In the genomic region with DNA sequence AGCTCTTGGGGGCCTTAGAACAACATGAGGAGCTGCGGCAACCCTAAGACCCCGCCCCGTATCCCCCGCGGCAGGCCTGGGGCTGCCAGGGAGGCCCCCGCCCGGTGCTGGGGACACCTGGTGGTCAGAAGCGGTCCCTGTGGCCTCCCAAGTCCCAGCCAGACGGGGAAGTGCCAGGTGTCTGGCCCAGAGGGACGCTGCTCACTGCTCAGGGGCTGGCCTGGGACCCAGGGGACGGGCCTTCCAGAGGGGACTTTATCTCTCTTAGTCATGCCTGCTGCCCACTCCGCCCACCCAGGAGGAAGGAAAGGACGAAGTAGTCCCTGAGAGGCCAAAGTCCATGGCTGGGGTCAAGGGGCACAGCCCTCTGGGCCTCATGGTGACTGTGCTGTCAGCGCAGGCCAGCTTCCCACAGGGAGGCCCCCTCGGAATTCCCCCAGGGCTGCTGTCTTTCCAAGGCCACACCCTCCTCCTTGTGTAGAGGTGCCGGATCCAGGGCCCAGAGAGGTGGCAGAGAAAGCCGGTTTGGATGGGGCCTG, we compare ENCODE assay signal across 1 cellular context.
TF ChIP-seq lines count a peak whose summit lies in the region.

No MANE protein-coding gene starts in this region.

TF ChIP-seq in HepG2, 621 proteins besides CTCF, POLR2A, EP300 and RAD21 (continued from another document and continues in another):
- TF ChIP-seq, protein P1, sequence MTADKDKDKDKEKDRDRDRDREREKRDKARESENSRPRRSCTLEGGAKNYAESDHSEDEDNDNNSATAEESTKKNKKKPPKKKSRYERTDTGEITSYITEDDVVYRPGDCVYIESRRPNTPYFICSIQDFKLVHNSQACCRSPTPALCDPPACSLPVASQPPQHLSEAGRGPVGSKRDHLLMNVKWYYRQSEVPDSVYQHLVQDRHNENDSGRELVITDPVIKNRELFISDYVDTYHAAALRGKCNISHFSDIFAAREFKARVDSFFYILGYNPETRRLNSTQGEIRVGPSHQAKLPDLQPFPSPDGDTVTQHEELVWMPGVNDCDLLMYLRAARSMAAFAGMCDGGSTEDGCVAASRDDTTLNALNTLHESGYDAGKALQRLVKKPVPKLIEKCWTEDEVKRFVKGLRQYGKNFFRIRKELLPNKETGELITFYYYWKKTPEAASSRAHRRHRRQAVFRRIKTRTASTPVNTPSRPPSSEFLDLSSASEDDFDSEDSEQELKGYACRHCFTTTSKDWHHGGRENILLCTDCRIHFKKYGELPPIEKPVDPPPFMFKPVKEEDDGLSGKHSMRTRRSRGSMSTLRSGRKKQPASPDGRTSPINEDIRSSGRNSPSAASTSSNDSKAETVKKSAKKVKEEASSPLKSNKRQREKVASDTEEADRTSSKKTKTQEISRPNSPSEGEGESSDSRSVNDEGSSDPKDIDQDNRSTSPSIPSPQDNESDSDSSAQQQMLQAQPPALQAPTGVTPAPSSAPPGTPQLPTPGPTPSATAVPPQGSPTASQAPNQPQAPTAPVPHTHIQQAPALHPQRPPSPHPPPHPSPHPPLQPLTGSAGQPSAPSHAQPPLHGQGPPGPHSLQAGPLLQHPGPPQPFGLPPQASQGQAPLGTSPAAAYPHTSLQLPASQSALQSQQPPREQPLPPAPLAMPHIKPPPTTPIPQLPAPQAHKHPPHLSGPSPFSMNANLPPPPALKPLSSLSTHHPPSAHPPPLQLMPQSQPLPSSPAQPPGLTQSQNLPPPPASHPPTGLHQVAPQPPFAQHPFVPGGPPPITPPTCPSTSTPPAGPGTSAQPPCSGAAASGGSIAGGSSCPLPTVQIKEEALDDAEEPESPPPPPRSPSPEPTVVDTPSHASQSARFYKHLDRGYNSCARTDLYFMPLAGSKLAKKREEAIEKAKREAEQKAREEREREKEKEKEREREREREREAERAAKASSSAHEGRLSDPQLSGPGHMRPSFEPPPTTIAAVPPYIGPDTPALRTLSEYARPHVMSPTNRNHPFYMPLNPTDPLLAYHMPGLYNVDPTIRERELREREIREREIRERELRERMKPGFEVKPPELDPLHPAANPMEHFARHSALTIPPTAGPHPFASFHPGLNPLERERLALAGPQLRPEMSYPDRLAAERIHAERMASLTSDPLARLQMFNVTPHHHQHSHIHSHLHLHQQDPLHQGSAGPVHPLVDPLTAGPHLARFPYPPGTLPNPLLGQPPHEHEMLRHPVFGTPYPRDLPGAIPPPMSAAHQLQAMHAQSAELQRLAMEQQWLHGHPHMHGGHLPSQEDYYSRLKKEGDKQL (CRISPR knock-in tag; IDR thresholded peaks at IDR 0.05; ENCODE audit: low read depth), result no peak
- TF ChIP-seq, protein P2, sequence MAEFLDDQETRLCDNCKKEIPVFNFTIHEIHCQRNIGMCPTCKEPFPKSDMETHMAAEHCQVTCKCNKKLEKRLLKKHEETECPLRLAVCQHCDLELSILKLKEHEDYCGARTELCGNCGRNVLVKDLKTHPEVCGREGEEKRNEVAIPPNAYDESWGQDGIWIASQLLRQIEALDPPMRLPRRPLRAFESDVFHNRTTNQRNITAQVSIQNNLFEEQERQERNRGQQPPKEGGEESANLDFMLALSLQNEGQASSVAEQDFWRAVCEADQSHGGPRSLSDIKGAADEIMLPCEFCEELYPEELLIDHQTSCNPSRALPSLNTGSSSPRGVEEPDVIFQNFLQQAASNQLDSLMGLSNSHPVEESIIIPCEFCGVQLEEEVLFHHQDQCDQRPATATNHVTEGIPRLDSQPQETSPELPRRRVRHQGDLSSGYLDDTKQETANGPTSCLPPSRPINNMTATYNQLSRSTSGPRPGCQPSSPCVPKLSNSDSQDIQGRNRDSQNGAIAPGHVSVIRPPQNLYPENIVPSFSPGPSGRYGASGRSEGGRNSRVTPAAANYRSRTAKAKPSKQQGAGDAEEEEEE (CRISPR knock-in tag; IDR thresholded peaks at IDR 0.05; ENCODE audit: borderline replicate concordance), result no peak
- TF ChIP-seq NONO (IDR thresholded peaks at IDR 0.05), result no peak
- TF ChIP-seq NONO (CRISPR knock-in tag; conservative IDR thresholded peaks at IDR 0.05), result no peak
- TF ChIP-seq, protein P3, sequence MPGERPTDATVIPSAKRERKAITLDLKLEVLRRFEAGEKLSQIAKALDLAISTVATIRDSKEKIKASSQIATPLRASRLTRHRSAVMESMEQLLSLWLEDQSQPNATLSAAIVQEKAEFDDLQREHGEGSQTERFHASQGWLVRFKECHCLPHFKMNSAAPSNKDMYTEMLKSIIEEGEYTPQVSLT (CRISPR knock-in tag; IDR thresholded peaks at IDR 0.05; ENCODE audit: borderline replicate concordance, low read depth), result no peak
- TF ChIP-seq TMF1 (CRISPR knock-in tag; IDR thresholded peaks at IDR 0.05; ENCODE audit: low read depth), result no peak
- TF ChIP-seq ISL2 (CRISPR knock-in tag; IDR thresholded peaks at IDR 0.05), result no peak
- TF ChIP-seq, protein P4, sequence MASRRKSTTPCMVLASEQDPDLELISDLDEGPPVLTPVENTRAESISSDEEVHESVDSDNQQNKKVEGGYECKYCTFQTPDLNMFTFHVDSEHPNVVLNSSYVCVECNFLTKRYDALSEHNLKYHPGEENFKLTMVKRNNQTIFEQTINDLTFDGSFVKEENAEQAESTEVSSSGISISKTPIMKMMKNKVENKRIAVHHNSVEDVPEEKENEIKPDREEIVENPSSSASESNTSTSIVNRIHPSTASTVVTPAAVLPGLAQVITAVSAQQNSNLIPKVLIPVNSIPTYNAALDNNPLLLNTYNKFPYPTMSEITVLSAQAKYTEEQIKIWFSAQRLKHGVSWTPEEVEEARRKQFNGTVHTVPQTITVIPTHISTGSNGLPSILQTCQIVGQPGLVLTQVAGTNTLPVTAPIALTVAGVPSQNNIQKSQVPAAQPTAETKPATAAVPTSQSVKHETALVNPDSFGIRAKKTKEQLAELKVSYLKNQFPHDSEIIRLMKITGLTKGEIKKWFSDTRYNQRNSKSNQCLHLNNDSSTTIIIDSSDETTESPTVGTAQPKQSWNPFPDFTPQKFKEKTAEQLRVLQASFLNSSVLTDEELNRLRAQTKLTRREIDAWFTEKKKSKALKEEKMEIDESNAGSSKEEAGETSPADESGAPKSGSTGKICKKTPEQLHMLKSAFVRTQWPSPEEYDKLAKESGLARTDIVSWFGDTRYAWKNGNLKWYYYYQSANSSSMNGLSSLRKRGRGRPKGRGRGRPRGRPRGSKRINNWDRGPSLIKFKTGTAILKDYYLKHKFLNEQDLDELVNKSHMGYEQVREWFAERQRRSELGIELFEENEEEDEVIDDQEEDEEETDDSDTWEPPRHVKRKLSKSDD (CRISPR knock-in tag; IDR thresholded peaks at IDR 0.05; ENCODE audit: low read depth), result peak; percentile 7; the same call in 1 of the 2 replicates
- TF ChIP-seq DNMT3B (CRISPR knock-in tag; conservative IDR thresholded peaks at IDR 0.05), result no peak
- no peak for TF ChIP-seq IRF2 (CRISPR knock-in tag; IDR thresholded peaks at IDR 0.05)
- no peak for TF ChIP-seq TSC22D2 (CRISPR knock-in tag; IDR thresholded peaks at IDR 0.05; ENCODE audit: borderline replicate concordance)
- no peak for TF ChIP-seq AGO1 (IDR thresholded peaks at IDR 0.05; ENCODE audit: low read depth, low read length, poor library complexity, severe bottlenecking)
- TF ChIP-seq ZFP62 (CRISPR knock-in tag; IDR thresholded peaks at IDR 0.05), result no peak
- no peak for TF ChIP-seq ZNF572 (CRISPR knock-in tag; IDR thresholded peaks at IDR 0.05)
- no peak for TF ChIP-seq ZNF556 (CRISPR knock-in tag; IDR thresholded peaks at IDR 0.05; ENCODE audit: borderline replicate concordance)
- TF ChIP-seq, protein P5, sequence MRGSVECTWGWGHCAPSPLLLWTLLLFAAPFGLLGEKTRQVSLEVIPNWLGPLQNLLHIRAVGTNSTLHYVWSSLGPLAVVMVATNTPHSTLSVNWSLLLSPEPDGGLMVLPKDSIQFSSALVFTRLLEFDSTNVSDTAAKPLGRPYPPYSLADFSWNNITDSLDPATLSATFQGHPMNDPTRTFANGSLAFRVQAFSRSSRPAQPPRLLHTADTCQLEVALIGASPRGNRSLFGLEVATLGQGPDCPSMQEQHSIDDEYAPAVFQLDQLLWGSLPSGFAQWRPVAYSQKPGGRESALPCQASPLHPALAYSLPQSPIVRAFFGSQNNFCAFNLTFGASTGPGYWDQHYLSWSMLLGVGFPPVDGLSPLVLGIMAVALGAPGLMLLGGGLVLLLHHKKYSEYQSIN (CRISPR knock-in tag; IDR thresholded peaks at IDR 0.05; ENCODE audit: borderline replicate concordance), result no peak
- TF ChIP-seq KDM5B (CRISPR knock-in tag; IDR thresholded peaks at IDR 0.05; ENCODE audit: borderline replicate concordance), result no peak; the same call in 1 of the 2 replicates
- TF ChIP-seq, protein P6, sequence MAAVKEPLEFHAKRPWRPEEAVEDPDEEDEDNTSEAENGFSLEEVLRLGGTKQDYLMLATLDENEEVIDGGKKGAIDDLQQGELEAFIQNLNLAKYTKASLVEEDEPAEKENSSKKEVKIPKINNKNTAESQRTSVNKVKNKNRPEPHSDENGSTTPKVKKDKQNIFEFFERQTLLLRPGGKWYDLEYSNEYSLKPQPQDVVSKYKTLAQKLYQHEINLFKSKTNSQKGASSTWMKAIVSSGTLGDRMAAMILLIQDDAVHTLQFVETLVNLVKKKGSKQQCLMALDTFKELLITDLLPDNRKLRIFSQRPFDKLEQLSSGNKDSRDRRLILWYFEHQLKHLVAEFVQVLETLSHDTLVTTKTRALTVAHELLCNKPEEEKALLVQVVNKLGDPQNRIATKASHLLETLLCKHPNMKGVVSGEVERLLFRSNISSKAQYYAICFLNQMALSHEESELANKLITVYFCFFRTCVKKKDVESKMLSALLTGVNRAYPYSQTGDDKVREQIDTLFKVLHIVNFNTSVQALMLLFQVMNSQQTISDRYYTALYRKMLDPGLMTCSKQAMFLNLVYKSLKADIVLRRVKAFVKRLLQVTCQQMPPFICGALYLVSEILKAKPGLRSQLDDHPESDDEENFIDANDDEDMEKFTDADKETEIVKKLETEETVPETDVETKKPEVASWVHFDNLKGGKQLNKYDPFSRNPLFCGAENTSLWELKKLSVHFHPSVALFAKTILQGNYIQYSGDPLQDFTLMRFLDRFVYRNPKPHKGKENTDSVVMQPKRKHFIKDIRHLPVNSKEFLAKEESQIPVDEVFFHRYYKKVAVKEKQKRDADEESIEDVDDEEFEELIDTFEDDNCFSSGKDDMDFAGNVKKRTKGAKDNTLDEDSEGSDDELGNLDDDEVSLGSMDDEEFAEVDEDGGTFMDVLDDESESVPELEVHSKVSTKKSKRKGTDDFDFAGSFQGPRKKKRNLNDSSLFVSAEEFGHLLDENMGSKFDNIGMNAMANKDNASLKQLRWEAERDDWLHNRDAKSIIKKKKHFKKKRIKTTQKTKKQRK (IDR thresholded peaks at IDR 0.05; ENCODE audit: low read length), result no peak
- TF ChIP-seq ZKSCAN1 (IDR thresholded peaks at IDR 0.05; ENCODE audit: low read length), result no peak
- TF ChIP-seq, protein P7, sequence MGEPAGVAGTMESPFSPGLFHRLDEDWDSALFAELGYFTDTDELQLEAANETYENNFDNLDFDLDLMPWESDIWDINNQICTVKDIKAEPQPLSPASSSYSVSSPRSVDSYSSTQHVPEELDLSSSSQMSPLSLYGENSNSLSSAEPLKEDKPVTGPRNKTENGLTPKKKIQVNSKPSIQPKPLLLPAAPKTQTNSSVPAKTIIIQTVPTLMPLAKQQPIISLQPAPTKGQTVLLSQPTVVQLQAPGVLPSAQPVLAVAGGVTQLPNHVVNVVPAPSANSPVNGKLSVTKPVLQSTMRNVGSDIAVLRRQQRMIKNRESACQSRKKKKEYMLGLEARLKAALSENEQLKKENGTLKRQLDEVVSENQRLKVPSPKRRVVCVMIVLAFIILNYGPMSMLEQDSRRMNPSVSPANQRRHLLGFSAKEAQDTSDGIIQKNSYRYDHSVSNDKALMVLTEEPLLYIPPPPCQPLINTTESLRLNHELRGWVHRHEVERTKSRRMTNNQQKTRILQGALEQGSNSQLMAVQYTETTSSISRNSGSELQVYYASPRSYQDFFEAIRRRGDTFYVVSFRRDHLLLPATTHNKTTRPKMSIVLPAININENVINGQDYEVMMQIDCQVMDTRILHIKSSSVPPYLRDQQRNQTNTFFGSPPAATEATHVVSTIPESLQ (CRISPR knock-in tag; conservative IDR thresholded peaks at IDR 0.05), result no peak
- no peak for TF ChIP-seq RFX1 (IDR thresholded peaks at IDR 0.05)
- TF ChIP-seq TCF7 (IDR thresholded peaks at IDR 0.05; ENCODE audit: low read depth), result no peak
- TF ChIP-seq KDM5A (IDR thresholded peaks at IDR 0.05; ENCODE audit: borderline replicate concordance, low read length), result no peak
- TF ChIP-seq PAX8 (CRISPR knock-in tag; IDR thresholded peaks at IDR 0.05; ENCODE audit: borderline replicate concordance), result no peak
- TF ChIP-seq JUNB (CRISPR knock-in tag; IDR thresholded peaks at IDR 0.05; ENCODE audit: borderline replicate concordance), result no peak
- TF ChIP-seq KLF12 (CRISPR knock-in tag; IDR thresholded peaks at IDR 0.05; ENCODE audit: borderline replicate concordance), result peak; percentile 43; the same call in 1 of the 2 replicates
- no peak for TF ChIP-seq HNRNPH1 (optimal IDR thresholded peaks at IDR 0.05; ENCODE audit: low read depth, low read length)
- no peak for TF ChIP-seq ZNF10 (CRISPR knock-in tag; IDR thresholded peaks at IDR 0.05; ENCODE audit: borderline replicate concordance, low read depth)
- TF ChIP-seq IKZF4 (CRISPR knock-in tag; IDR thresholded peaks at IDR 0.05; ENCODE audit: borderline replicate concordance, low read depth, not compliant biosample characterization), result no peak
- TF ChIP-seq ZNF530 (CRISPR knock-in tag; IDR thresholded peaks at IDR 0.05; ENCODE audit: low read depth), result no peak
- no peak for TF ChIP-seq ZNF101 (CRISPR knock-in tag; IDR thresholded peaks at IDR 0.05; ENCODE audit: borderline replicate concordance, low read depth)
- peak; percentile 46 for TF ChIP-seq SRSF1 (optimal IDR thresholded peaks at IDR 0.05; ENCODE audit: low read depth, low read length)
- no peak for TF ChIP-seq HOXA5 (CRISPR knock-in tag; IDR thresholded peaks at IDR 0.05)
- TF ChIP-seq, protein P8, sequence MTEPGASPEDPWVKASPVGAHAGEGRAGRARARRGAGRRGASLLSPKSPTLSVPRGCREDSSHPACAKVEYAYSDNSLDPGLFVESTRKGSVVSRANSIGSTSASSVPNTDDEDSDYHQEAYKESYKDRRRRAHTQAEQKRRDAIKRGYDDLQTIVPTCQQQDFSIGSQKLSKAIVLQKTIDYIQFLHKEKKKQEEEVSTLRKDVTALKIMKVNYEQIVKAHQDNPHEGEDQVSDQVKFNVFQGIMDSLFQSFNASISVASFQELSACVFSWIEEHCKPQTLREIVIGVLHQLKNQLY (CRISPR knock-in tag; IDR thresholded peaks at IDR 0.05), result no peak
- TF ChIP-seq, protein P9, sequence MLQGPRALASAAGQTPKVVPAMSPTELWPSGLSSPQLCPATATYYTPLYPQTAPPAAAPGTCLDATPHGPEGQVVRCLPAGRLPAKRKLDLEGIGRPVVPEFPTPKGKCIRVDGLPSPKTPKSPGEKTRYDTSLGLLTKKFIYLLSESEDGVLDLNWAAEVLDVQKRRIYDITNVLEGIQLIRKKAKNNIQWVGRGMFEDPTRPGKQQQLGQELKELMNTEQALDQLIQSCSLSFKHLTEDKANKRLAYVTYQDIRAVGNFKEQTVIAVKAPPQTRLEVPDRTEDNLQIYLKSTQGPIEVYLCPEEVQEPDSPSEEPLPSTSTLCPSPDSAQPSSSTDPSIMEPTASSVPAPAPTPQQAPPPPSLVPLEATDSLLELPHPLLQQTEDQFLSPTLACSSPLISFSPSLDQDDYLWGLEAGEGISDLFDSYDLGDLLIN (CRISPR knock-in tag; IDR thresholded peaks at IDR 0.05; ENCODE audit: borderline replicate concordance), result no peak
- no peak for TF ChIP-seq MLLT10 (CRISPR knock-in tag; IDR thresholded peaks at IDR 0.05)
